25 cellular contexts compared by ENCODE assay signal in the genomic region with DNA sequence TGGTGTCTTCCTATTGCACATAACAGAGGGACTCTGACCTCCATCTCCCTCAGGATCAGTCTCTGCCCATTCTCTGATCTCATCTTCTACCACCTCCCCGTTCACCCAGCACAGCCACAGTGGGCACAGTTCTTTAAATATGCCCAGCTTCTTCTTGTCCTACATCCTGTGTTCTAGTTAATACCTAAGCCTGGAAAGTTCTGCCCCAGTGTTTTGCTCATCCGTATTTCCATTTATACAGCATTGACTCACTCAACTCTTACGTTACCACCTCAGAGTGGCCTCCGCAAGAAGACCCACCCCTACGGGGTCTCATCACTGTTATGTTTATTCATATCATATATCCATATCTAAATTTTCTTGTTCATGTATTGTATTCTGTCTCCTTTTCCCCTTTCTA.
"Had no signal": no experiment of that assay in that cellular context is flagged by ENCODE, and none has a peak within 500 bp of the region (broad histone marks: within the 10 kb centered on the region; RNA-seq: fewer than 3 reads in every experiment).

No MANE protein-coding gene starts in this region.

- H3K79me2 ChIP-seq: hepatocyte had no signal

- ATAC-seq: effector memory CD8-positive, alpha-beta T cell; gastroesophageal sphincter; left cardiac atrium; natural killer cell; right cardiac atrium had no signal

- H3K4me3 Mint-ChIP-seq: activated CD8-positive, alpha-beta T cell treated with anti-CD3 and anti-CD28 coated beads for 36 hours; activated T-cell treated with anti-CD3 and anti-CD28 coated beads, Interleukin-2, amount 50 U/mL, for 4 hours; activated T-helper 17 cell treated with anti-CD3 and anti-CD28 coated beads, Interleukin-2, amount 50 U/mL, for 72 hours; effector memory CD8-positive, alpha-beta T cell; natural killer cell; type B pancreatic cell had no signal

- H3K27me3 ChIP-seq: brain microvascular endothelial cell, hepatocyte, vagina had no signal

- H3K9me3 ChIP-seq: gastroesophageal sphincter, vagina had no signal

- H3K36me3 Mint-ChIP-seq: natural killer cell had no signal

- H3K36me3 ChIP-seq: brain microvascular endothelial cell, gastroesophageal sphincter, vagina had no signal

- H3K4me1 Mint-ChIP-seq: natural killer cell had no signal

- H3K27ac ChIP-seq: brain microvascular endothelial cell, gastroesophageal sphincter, hepatocyte, vagina had no signal

- H3K9me3 Mint-ChIP-seq: activated CD8-positive, alpha-beta T cell treated with anti-CD3 and anti-CD28 coated beads for 36 hours; activated T-cell treated with anti-CD3 and anti-CD28 coated beads, Interleukin-2, amount 50 U/mL, for 4 hours; activated T-helper 17 cell treated with anti-CD3 and anti-CD28 coated beads, Interleukin-2, amount 50 U/mL, for 72 hours; effector memory CD8-positive, alpha-beta T cell; natural killer cell; type B pancreatic cell had no signal

- DNase-seq: activated CD4-positive, alpha-beta T cell treated with anti-CD3 and anti-CD28 coated beads for 1 hour; activated CD4-positive, alpha-beta T cell treated with anti-CD3 and anti-CD28 coated beads, Interleukin-2, amount 50 U/mL, for 1 hour; activated CD8-positive, alpha-beta T cell treated with anti-CD3 and anti-CD28 coated beads for 36 hours; activated gamma-delta T cell treated with Interleukin-2 at 50 U/mL for 16 hours; activated naive CD4-positive, alpha-beta T cell treated with anti-CD3 and anti-CD28 coated beads, Interleukin-2, amount 50 U/mL, for 16 hours; activated T-cell treated with anti-CD3 and anti-CD28 coated beads, Interleukin-2, amount 50 U/mL, for 4 hours; brain microvascular endothelial cell; caudate nucleus; cortex of kidney; effector memory CD8-positive, alpha-beta T cell; islet precursor cell; left cardiac atrium; midbrain; natural killer cell; right cardiac atrium; stimulated activated CD4-positive, alpha-beta T cell treated with anti-CD3 and anti-CD28 coated beads, Interleukin-2, amount 100 ng/mL, for 48 hours; stimulated activated naive CD4-positive, alpha-beta T cell treated with Interleukin-2 at 50 U/mL for 16 hours; substantia nigra; T-helper 9 cell had no signal

- H3K27ac Mint-ChIP-seq: activated CD8-positive, alpha-beta T cell treated with anti-CD3 and anti-CD28 coated beads for 36 hours; activated T-helper 17 cell treated with anti-CD3 and anti-CD28 coated beads, Interleukin-2, amount 50 U/mL, for 72 hours; effector memory CD8-positive, alpha-beta T cell; natural killer cell; type B pancreatic cell had no signal

- H3K4me2 ChIP-seq: hepatocyte had no signal

- H2AFZ ChIP-seq: hepatocyte had no signal

- H3K27me3 Mint-ChIP-seq: type B pancreatic cell had no signal

- H3K4me3 ChIP-seq: gastroesophageal sphincter, hepatocyte, vagina had no signal

- FAIRE-seq: astrocyte had no signal
